32 cellular contexts compared by ENCODE assay signal in the genomic region with DNA sequence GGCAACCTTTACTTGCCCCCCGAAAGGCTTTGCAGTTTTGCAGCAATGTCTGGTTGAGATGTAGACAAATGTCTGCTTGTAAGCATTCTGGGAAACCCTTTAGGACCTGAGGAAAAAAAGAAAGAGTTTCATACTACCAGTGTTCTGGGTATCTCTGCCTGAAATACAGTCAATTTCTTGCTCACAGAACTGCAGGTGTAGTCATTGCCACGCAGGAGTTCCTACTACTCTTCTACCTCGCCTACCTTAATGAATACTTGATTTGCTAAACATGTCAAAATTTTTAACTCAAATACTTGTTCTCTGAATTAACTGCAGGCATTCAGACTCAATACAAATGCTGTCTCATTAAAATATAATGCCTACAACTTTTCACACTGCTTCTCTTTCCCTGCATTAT.
"Had no signal": no experiment of that assay in that cellular context is flagged by ENCODE, and none has a peak within 500 bp of the region (broad histone marks: within the 10 kb centered on the region; RNA-seq: fewer than 3 reads in every experiment).

No MANE protein-coding gene starts in this region.

- DNase-seq: Karpas-422, Kasumi-1, MG63, MM.1S, MV-4-11, NCI-H1048, NCI-H1092, NCI-H1092 treated with DMSO at 0.1 percent for 48 hours, NCI-H1105, NCI-H1105 treated with DMSO at 0.1 percent for 48 hours, NCI-H1417, NCI-H1417 treated with DMSO at 0.1 percent for 48 hours, NCI-H1436, NCI-H1436 treated with DMSO at 0.1 percent for 48 hours, NCI-H146, NCI-H1694, NCI-H1694 treated with DMSO at 0.1 percent for 48 hours, NCI-H187, NCI-H187 treated with DMSO at 0.1 percent for 48 hours, NCI-H1930, NCI-H2029, NCI-H2029 treated with DMSO at 0.1 percent for 48 hours, NCI-H2081, NCI-H2081 treated with DMSO at 0.1 percent for 48 hours, NCI-H2107, NCI-H2171, NCI-H2171 treated with DMSO at 0.1 percent for 48 hours, NCI-H2227 treated with DMSO at 0.1 percent for 48 hours, NCI-H226, NCI-H345, NCI-H510A, NCI-H510A treated with DMSO at 0.1 percent for 48 hours had no signal
